In the genomic region with DNA sequence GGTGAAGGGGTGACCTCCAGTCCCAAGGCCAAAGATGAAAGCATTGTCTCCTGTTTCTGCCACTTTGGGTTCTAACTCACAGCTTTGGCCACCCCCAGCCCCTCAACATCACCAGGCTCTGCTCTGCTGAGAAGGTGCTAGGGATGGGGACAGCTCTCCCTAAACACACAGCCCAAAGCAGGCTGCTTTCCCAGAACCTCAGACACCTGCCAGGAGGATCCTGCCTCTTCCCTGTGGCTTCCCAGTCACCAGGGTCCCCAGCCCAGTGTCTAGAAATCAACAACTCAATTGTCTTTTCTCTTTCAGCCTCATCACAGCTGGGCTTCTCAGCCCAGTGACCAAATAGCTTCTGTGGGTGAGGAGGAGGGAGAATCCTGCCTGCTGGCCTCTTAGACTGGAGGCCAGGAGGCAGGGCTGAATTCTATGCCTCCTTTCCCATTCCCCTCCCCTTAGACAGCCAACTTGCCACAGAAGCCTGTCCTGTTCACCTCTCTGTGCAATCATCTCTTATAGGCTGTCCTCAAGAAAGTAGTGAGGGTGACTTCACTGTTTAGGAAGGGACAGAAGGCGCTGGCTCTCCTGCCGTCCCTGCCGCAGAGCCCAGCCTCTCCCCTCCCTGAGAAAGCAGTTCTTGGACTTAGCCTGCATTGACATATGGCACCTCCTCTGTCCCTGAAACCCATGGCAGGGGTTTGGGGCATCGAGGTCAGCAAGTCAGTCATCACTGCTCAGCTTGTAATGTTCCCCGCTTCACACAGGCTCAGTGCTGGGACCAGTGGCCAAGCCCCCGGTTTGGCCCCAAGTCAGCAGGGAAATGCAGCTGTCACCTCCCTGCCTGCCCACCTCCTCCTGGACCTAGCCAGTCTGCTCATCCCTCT, we compare ENCODE assay signal across 21 cellular contexts. TPM values are rescaled to one million over a fixed set of nuclear protein-coding genes. Genes with fewer than 3 reads are reported as not detected.
DNase-seq lines count a peak whose midpoint lies in the region; ATAC-seq and TF ChIP-seq lines count a peak whose summit lies in the region.
"Had no signal": no experiment of that assay in that cellular context is flagged by ENCODE, and none has a peak within 500 bp of the region (broad histone marks: within the 10 kb centered on the region; RNA-seq: fewer than 3 reads in every experiment).

No MANE protein-coding gene starts in this region.

- peak overlapping the region; percentile 90 for H3K4me2 ChIP-seq in GM23338
- H3K4me2 ChIP-seq: BLaER1 had no signal

- H3K27me3 Mint-ChIP-seq in GM23338 (ENCODE audit: insufficient read depth, low read depth, poor library complexity) (peaks cover 65% of the 10 kb centered on the region), nephron progenitor cell (ENCODE audit: low read depth, poor library complexity) (peaks cover 25% of the 10 kb centered on the region), osteocyte (ENCODE audit: unreplicated experiment) (peaks cover 64% of the 10 kb centered on the region)

- peaks cover 55% of the 10 kb centered on the region for H3K27me3 ChIP-seq in GM23338 (ENCODE audit: insufficient read depth)
- H3K27me3 ChIP-seq in WERI-Rb-1 (ENCODE audit: insufficient read depth, low read depth, severe bottlenecking), result peaks cover 6% of the 10 kb centered on the region
- peaks cover 4 to 96% (median 76%) of the 10 kb centered on the region in 7 donors for H3K27me3 ChIP-seq in spleen (replicated peaks in 1 of 7)

- H3K4me1 ChIP-seq in GM23338 (ENCODE audit: insufficient read depth) (peaks cover 35% of the 10 kb centered on the region), spleen (peaks cover 8 to 34% (median 27%) of the 10 kb centered on the region in 6 donors)
- H3K4me1 ChIP-seq: BLaER1, Caco-2 had no signal

- H3F3A ChIP-seq in GM23338 (replicated peaks; ENCODE audit: low read depth), result peaks cover 11% of the 10 kb centered on the region; the same call in 1 of the 2 replicates

- no peaks in the 10 kb centered on the region for H3K9me3 ChIP-seq in WERI-Rb-1 (ENCODE audit: severe bottlenecking)
- no peaks in the 10 kb centered on the region for H3K9me3 ChIP-seq in spleen
- H3K9me3 ChIP-seq: BLaER1, Caco-2 had no signal

- no peak overlapping the region for H3K27ac Mint-ChIP-seq in GM23338
- peak overlapping the region; percentile 48 for H3K27ac Mint-ChIP-seq in nephron progenitor cell
- no peak overlapping the region for H3K27ac Mint-ChIP-seq in osteocyte (ENCODE audit: unreplicated experiment)
- H3K27ac Mint-ChIP-seq: CD4-positive, alpha-beta memory T cell; IgD-negative memory B cell had no signal

- no peaks in the 10 kb centered on the region for H3K79me2 ChIP-seq in GM23338 (replicated peaks; ENCODE audit: insufficient read depth)

- H3K9me2 ChIP-seq in GM23338 (ENCODE audit: insufficient read depth), result no peaks in the 10 kb centered on the region

- H3K27ac ChIP-seq in GM23338 (ENCODE audit: low read depth), result no peak overlapping the region
- H3K27ac ChIP-seq in WERI-Rb-1, result no peak overlapping the region
- no peak overlapping the region for H3K27ac ChIP-seq in spleen
- H3K27ac ChIP-seq: BLaER1 had no signal

- 69 to 84% (median 73%) methylated on average over 5 to 6 of the region's 6 CpGs; no CpG with 5 or more reads in 1 of the 5 donors for WGBS in spleen, 5 donors

- H3K9me3 Mint-ChIP-seq in GM23338 (no peaks in the 10 kb centered on the region), nephron progenitor cell (no peaks in the 10 kb centered on the region), osteocyte (ENCODE audit: unreplicated experiment) (no peaks in the 10 kb centered on the region)
- H3K9me3 Mint-ChIP-seq: IgD-negative memory B cell had no signal

- H3K4me1 Mint-ChIP-seq in GM23338 (peaks cover 44% of the 10 kb centered on the region), nephron progenitor cell (peaks cover 75% of the 10 kb centered on the region), osteocyte (ENCODE audit: unreplicated experiment) (peaks cover 12% of the 10 kb centered on the region)

- no peaks in the 10 kb centered on the region for H4K20me1 ChIP-seq in GM23338 (replicated peaks; ENCODE audit: insufficient read depth)

- no peak overlapping the region for H3K4me3 ChIP-seq in GM23338
- no peak overlapping the region for H3K4me3 ChIP-seq in WERI-Rb-1 (ENCODE audit: low read depth, low read length)
- no peak overlapping the region for H3K4me3 ChIP-seq in spleen
- H3K4me3 ChIP-seq: BLaER1 had no signal

- H3K36me3 ChIP-seq in GM23338 (ENCODE audit: insufficient read depth) (no peaks in the 10 kb centered on the region), WERI-Rb-1 (no peaks in the 10 kb centered on the region), spleen (no peaks in the 10 kb centered on the region)

- H3K4me3 Mint-ChIP-seq in GM23338, result no peak overlapping the region
- H3K4me3 Mint-ChIP-seq in nephron progenitor cell, result peak overlapping the region; percentile 76
- no peak overlapping the region for H3K4me3 Mint-ChIP-seq in osteocyte (ENCODE audit: unreplicated experiment)
- H3K4me3 Mint-ChIP-seq: IgD-negative memory B cell had no signal

- DNase-seq in GM23338 (ENCODE audit: low spot score) (no peak), WERI-Rb-1 (peak; percentile 58), nephron progenitor cell (no peak), spleen (peak; percentile 42), osteocyte (ENCODE audit: extremely low spot score, unreplicated experiment) (no peak)
- DNase-seq: DMS 273 treated with DMSO at 0.1 percent for 48 hours, DMS79 treated with DMSO at 0.1 percent for 48 hours, GOT3, NCI-H1105, NCI-H146, NCI-H2029 treated with DMSO at 0.1 percent for 48 hours, NCI-H345, NCI-H774 had no signal

- intact Hi-C loops in spleen (cut with DNase I; ENCODE audit: low total_unique reads), result no loop called here

- no peak for TF ChIP-seq POLR2A in spleen (IDR thresholded peaks at IDR 0.05)

- H2AFZ ChIP-seq in GM23338, result no peak overlapping the region

- ATAC-seq in GM23338 (no peak), GM18868 (IDR thresholded peaks at IDR 0.05; ENCODE audit: unreplicated experiment) (no peak), HG02884 (IDR thresholded peaks at IDR 0.05; ENCODE audit: unreplicated experiment) (no peak)
- ATAC-seq: Panc1 had no signal

- H3K36me3 Mint-ChIP-seq in GM23338 (ENCODE audit: low read depth) (peaks cover 1% of the 10 kb centered on the region; the same call in 2 of the 3 replicates), nephron progenitor cell (ENCODE audit: low read depth) (no peaks in the 10 kb centered on the region), osteocyte (ENCODE audit: unreplicated experiment) (no peaks in the 10 kb centered on the region)
- H3K36me3 Mint-ChIP-seq: CD4-positive, alpha-beta memory T cell; IgD-negative memory B cell had no signal

- TF ChIP-seq CTCF in GM23338 (conservative IDR thresholded peaks at IDR 0.05; ENCODE audit: low read depth in 2 of 2) (no peak), WERI-Rb-1 (IDR thresholded peaks at IDR 0.05; ENCODE audit: low read depth, low read length) (no peak), nephron progenitor cell (IDR thresholded peaks at IDR 0.05) (no peak), spleen (IDR thresholded peaks at IDR 0.05 in 8 of 11, conservative IDR thresholded peaks at IDR 0.05 in 3 of 11) (no peak), osteocyte (IDR thresholded peaks at IDR 0.05) (no peak)

TF ChIP-seq in GM23338, 12 proteins besides CTCF, POLR2A, EP300 and RAD21:
- no peak for TF ChIP-seq ZNF331 (CRISPR knock-in tag; IDR thresholded peaks at IDR 0.05; ENCODE audit: low read depth)
- no peak for TF ChIP-seq NANOG (IDR thresholded peaks at IDR 0.05; ENCODE audit: borderline replicate concordance)
- TF ChIP-seq JUNB (IDR thresholded peaks at IDR 0.05; ENCODE audit: unreplicated experiment), result no peak
- no peak for TF ChIP-seq POLR2AphosphoS5 (IDR thresholded peaks at IDR 0.05; ENCODE audit: low read depth)
- TF ChIP-seq, protein P1, sequence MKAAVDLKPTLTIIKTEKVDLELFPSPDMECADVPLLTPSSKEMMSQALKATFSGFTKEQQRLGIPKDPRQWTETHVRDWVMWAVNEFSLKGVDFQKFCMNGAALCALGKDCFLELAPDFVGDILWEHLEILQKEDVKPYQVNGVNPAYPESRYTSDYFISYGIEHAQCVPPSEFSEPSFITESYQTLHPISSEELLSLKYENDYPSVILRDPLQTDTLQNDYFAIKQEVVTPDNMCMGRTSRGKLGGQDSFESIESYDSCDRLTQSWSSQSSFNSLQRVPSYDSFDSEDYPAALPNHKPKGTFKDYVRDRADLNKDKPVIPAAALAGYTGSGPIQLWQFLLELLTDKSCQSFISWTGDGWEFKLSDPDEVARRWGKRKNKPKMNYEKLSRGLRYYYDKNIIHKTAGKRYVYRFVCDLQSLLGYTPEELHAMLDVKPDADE (IDR thresholded peaks at IDR 0.05), result no peak
- TF ChIP-seq CREB1 (CRISPR knock-in tag; IDR thresholded peaks at IDR 0.05; ENCODE audit: low read depth), result no peak
- TF ChIP-seq EZH2 (IDR thresholded peaks at IDR 0.05; ENCODE audit: low read depth, unreplicated experiment), result no peak

RNA-seq across cellular contexts. Expression of a gene that starts 3.7 kb away (rescaled TPM):
- 6.2 and 6.3 TPM in 2 replicates for total RNA-seq in GM23338 (2014; rRNA removed; shearing (Covaris generic))
- polyA plus RNA-seq in GM23338 (2016; fragmentation: Nextera tagmentation; extraction: Ambion mirVana) (1.6 and 2.7 TPM in 2 replicates), spleen (under 1 TPM in 2 of 3 donors, not detected in 1; 0.11 TPM)
- total RNA-seq in spleen (not detected), osteocyte (not detected in 2 replicates)
- total RNA-seq: A673; CD4-positive, alpha-beta memory T cell had no signal
- polyA plus RNA-seq: CD4-positive, alpha-beta memory T cell; IgD-negative memory B cell had no signal

RNA-seq across cellular contexts. Expression of a gene that starts 11.0 kb away (rescaled TPM):
- 258 and 345 TPM in 2 replicates for total RNA-seq in GM23338 (2014; rRNA removed; shearing (Covaris generic))
- polyA plus RNA-seq in GM23338 (2016; fragmentation: Nextera tagmentation; extraction: Ambion mirVana), result 31.5 and 32.2 TPM in 2 replicates
- 10 to 100 TPM; 16.8 to 46.9 (median 24.6) TPM for total RNA-seq in spleen
- polyA plus RNA-seq in spleen, result 10 to 100 TPM; 33.5 to 54.6 (median 44.2) TPM
- 35.6 and 42.6 TPM in 2 replicates for total RNA-seq in osteocyte

RNA-seq across cellular contexts. Expression of a gene that starts 46.0 kb away (rescaled TPM):
- total RNA-seq in GM23338 (2014; rRNA removed; shearing (Covaris generic)), result 112 and 131 TPM in 2 replicates
- polyA plus RNA-seq in GM23338 (2016; fragmentation: Nextera tagmentation; extraction: Ambion mirVana) (68.1 and 68.4 TPM in 2 replicates), spleen (10 to 100 TPM; 65.7 to 87.0 (median 68.3) TPM)
- total RNA-seq in spleen (100 to 1,000 TPM; 143 to 234 (median 172) TPM), osteocyte (113 and 127 TPM in 2 replicates)

Comparison
In these comparisons a context has a peak if more than half of its experiments do, and no peak if none do; other contexts are left out.
1. DNase-seq: peak in WERI-Rb-1 (single experiment) and spleen (single experiment); none in GM23338 (single experiment), nephron progenitor cell (single experiment) and osteocyte (single experiment).